Comparison of ENCODE assay signal across 10 cellular contexts in genomic region chr11:118175031-118175531, GRCh38. TPM values are rescaled to one million over a fixed set of nuclear protein-coding genes. Genes with fewer than 3 reads are reported as not detected.
DNase-seq lines count a peak whose midpoint lies in the region; ATAC-seq, FAIRE-seq and TF ChIP-seq lines count a peak whose summit lies in the region.
"Had no signal": no experiment of that assay in that cellular context is flagged by ENCODE, and none has a peak within 500 bp of the region (broad histone marks: within the 10 kb centered on the region; RNA-seq: fewer than 3 reads in every experiment).

No MANE protein-coding gene starts in this region.

- no peaks in the 10 kb centered on the region for H3K36me3 Mint-ChIP-seq in activated CD4-positive, alpha-beta T cell treated with anti-CD3 and anti-CD28 coated beads, Interleukin-2, amount 10 ng/mL, durations not matched to agents 24 days and 14 days (ENCODE audit: low read depth)
- H3K36me3 Mint-ChIP-seq in activated CD4-positive, alpha-beta T cell treated with anti-CD3 and anti-CD28 coated beads, Interleukin-2, amount 10 ng/mL, durations not matched to agents 7 days and 5 days (ENCODE audit: low read depth): no peaks in the 10 kb centered on the region
- no peaks in the 10 kb centered on the region for H3K36me3 Mint-ChIP-seq in activated CD8-positive, alpha-beta T cell treated with anti-CD3 and anti-CD28 coated beads, Interleukin-2, amount 10 ng/mL, durations not matched to agents 7 days and 5 days (ENCODE audit: low read depth)

- no peak overlapping the region for H3K4me3 Mint-ChIP-seq in activated CD4-positive, alpha-beta T cell treated with anti-CD3 and anti-CD28 coated beads, Interleukin-2, amount 10 ng/mL, durations not matched to agents 24 days and 14 days
- no peak overlapping the region for H3K4me3 Mint-ChIP-seq in activated CD4-positive, alpha-beta T cell treated with anti-CD3 and anti-CD28 coated beads, Interleukin-2, amount 10 ng/mL, durations not matched to agents 7 days and 5 days
- H3K4me3 Mint-ChIP-seq in activated CD8-positive, alpha-beta T cell treated with anti-CD3 and anti-CD28 coated beads, Interleukin-2, amount 10 ng/mL, durations not matched to agents 7 days and 5 days: no peak overlapping the region
- H3K4me3 Mint-ChIP-seq: activated CD4-positive, alpha-beta memory T cell treated with anti-CD3 and anti-CD28 coated beads, Interleukin-2, amount 10 ng/mL, durations not matched to agents 7 days and 5 days had no signal

- no peaks in the 10 kb centered on the region for H3K9me2 ChIP-seq in hepatocyte (replicated peaks; ENCODE audit: insufficient read depth)

- H3K27ac ChIP-seq in HUES6 (ENCODE audit: low read depth, low read length) (no peak overlapping the region), hepatocyte (peak overlapping the region; percentile 66), rectal smooth muscle tissue (ENCODE audit: low read depth, low read length) (peak overlapping the region; percentile 4)

- peaks cover 8% of the 10 kb centered on the region for H3K4me1 Mint-ChIP-seq in activated CD4-positive, alpha-beta T cell treated with anti-CD3 and anti-CD28 coated beads, Interleukin-2, amount 10 ng/mL, durations not matched to agents 24 days and 14 days
- H3K4me1 Mint-ChIP-seq in activated CD4-positive, alpha-beta T cell treated with anti-CD3 and anti-CD28 coated beads, Interleukin-2, amount 10 ng/mL, durations not matched to agents 7 days and 5 days: peaks cover 7% of the 10 kb centered on the region
- peaks cover 10% of the 10 kb centered on the region for H3K4me1 Mint-ChIP-seq in activated CD8-positive, alpha-beta T cell treated with anti-CD3 and anti-CD28 coated beads, Interleukin-2, amount 10 ng/mL, durations not matched to agents 7 days and 5 days (ENCODE audit: low read depth)

- peaks cover 40% of the 10 kb centered on the region for H3K4me1 ChIP-seq in HUES6 (ENCODE audit: control insufficient read depth, insufficient read depth, low read length)
- peaks cover 16% of the 10 kb centered on the region for H3K4me1 ChIP-seq in hepatocyte (ENCODE audit: insufficient read depth)
- peaks cover 3% of the 10 kb centered on the region for H3K4me1 ChIP-seq in rectal smooth muscle tissue (ENCODE audit: control insufficient read depth, insufficient read depth, low read length)

- no peak for ATAC-seq in activated CD8-positive, alpha-beta T cell treated with anti-CD3 and anti-CD28 coated beads, Interleukin-2, amount 10 ng/mL, durations not matched to agents 7 days and 5 days

- no peak for FAIRE-seq in RCC 7860 (lab: Jason Lieb, UNC)
- FAIRE-seq: G401.6 had no signal

- H4K20me1 ChIP-seq in hepatocyte (ENCODE audit: insufficient read depth, poor library complexity, severe bottlenecking): no peaks in the 10 kb centered on the region

- H3K4me3 ChIP-seq in HUES6 (ENCODE audit: low read depth, low read length) (peak overlapping the region; percentile 62), hepatocyte (no peak overlapping the region), rectal smooth muscle tissue (ENCODE audit: low read length) (no peak overlapping the region)

- no peaks in the 10 kb centered on the region for H3K79me2 ChIP-seq in hepatocyte

- no peak for TF ChIP-seq CTCF in hepatocyte (IDR thresholded peaks at IDR 0.05; ENCODE audit: poor library complexity)

- CTCF ChIA-PET in activated CD4-positive, alpha-beta T cell treated with anti-CD3 and anti-CD28 coated beads, Interleukin-2, amount 10 ng/mL, durations not matched to agents 7 days and 5 days (lab: Charles Lee): interaction anchor here (1.0 to 1.2 kb wide), 2 partner anchors 24 to 31 kb away, joined by 3 to 4 read pairs; no protein-coding TSS in a partner anchor
- CTCF ChIA-PET in activated CD8-positive, alpha-beta T cell treated with anti-CD3 and anti-CD28 coated beads, Interleukin-2, amount 10 ng/mL, durations not matched to agents 7 days and 5 days (lab: Charles Lee): no interaction called here

- 21% methylated on average over 7 of the region's 7 CpGs for WGBS in hepatocyte (ENCODE audit: low lambda C conversion rate, missing lambda C conversion rate)

- H3K27me3 ChIP-seq in HUES6 (ENCODE audit: control insufficient read depth, insufficient read depth, low read length) (peaks cover 54% of the 10 kb centered on the region), hepatocyte (peaks cover 38% of the 10 kb centered on the region), rectal smooth muscle tissue (ENCODE audit: control insufficient read depth, insufficient read depth, low read length) (peaks cover 1% of the 10 kb centered on the region)

- H3K27me3 Mint-ChIP-seq in activated CD4-positive, alpha-beta T cell treated with anti-CD3 and anti-CD28 coated beads, Interleukin-2, amount 10 ng/mL, durations not matched to agents 24 days and 14 days: peaks cover 22% of the 10 kb centered on the region
- peaks cover 13% of the 10 kb centered on the region for H3K27me3 Mint-ChIP-seq in activated CD4-positive, alpha-beta T cell treated with anti-CD3 and anti-CD28 coated beads, Interleukin-2, amount 10 ng/mL, durations not matched to agents 7 days and 5 days
- H3K27me3 Mint-ChIP-seq in activated CD8-positive, alpha-beta T cell treated with anti-CD3 and anti-CD28 coated beads, Interleukin-2, amount 10 ng/mL, durations not matched to agents 7 days and 5 days (ENCODE audit: low read depth): peaks cover 17% of the 10 kb centered on the region

- H3K4me2 ChIP-seq in hepatocyte: peak overlapping the region; percentile 73

- DNase-seq in amniotic epithelial cell (ENCODE audit: low read depth) (peak; percentile 39), hepatocyte (ENCODE audit: low spot score) (no peak), RCC 7860 (ENCODE audit: low spot score) (no peak)
- no peak for DNase-seq in activated CD4-positive, alpha-beta T cell treated with anti-CD3 and anti-CD28 coated beads, Interleukin-2, amount 10 ng/mL, durations not matched to agents 24 days and 14 days
- DNase-seq in activated CD4-positive, alpha-beta T cell treated with anti-CD3 and anti-CD28 coated beads, Interleukin-2, amount 10 ng/mL, durations not matched to agents 7 days and 5 days: no peak
- no peak for DNase-seq in activated CD8-positive, alpha-beta T cell treated with anti-CD3 and anti-CD28 coated beads, Interleukin-2, amount 10 ng/mL, durations not matched to agents 7 days and 5 days
- DNase-seq: activated CD4-positive, alpha-beta memory T cell treated with anti-CD3 and anti-CD28 coated beads, Interleukin-2, amount 10 ng/mL, durations not matched to agents 7 days and 5 days had no signal

- no peaks in the 10 kb centered on the region for H3K9me3 Mint-ChIP-seq in activated CD4-positive, alpha-beta T cell treated with anti-CD3 and anti-CD28 coated beads, Interleukin-2, amount 10 ng/mL, durations not matched to agents 24 days and 14 days
- no peaks in the 10 kb centered on the region for H3K9me3 Mint-ChIP-seq in activated CD4-positive, alpha-beta T cell treated with anti-CD3 and anti-CD28 coated beads, Interleukin-2, amount 10 ng/mL, durations not matched to agents 7 days and 5 days
- no peaks in the 10 kb centered on the region for H3K9me3 Mint-ChIP-seq in activated CD8-positive, alpha-beta T cell treated with anti-CD3 and anti-CD28 coated beads, Interleukin-2, amount 10 ng/mL, durations not matched to agents 7 days and 5 days (ENCODE audit: insufficient read depth)
- H3K9me3 Mint-ChIP-seq: activated CD4-positive, alpha-beta memory T cell treated with anti-CD3 and anti-CD28 coated beads, Interleukin-2, amount 10 ng/mL, durations not matched to agents 7 days and 5 days had no signal

- H3K9me3 ChIP-seq in HUES6 (ENCODE audit: control insufficient read depth, insufficient read depth, low read depth, low read length): no peaks in the 10 kb centered on the region
- no peaks in the 10 kb centered on the region for H3K9me3 ChIP-seq in hepatocyte (ENCODE audit: low read depth)

- H3K9ac ChIP-seq in HUES6 (ENCODE audit: low read length) (no peak overlapping the region), rectal smooth muscle tissue (ENCODE audit: low read length) (no peak overlapping the region)

- no peaks in the 10 kb centered on the region for H3K36me3 ChIP-seq in HUES6 (ENCODE audit: control insufficient read depth, insufficient read depth, low read length)
- no peaks in the 10 kb centered on the region for H3K36me3 ChIP-seq in hepatocyte (replicated peaks; ENCODE audit: insufficient read depth, low read depth)
- no peaks in the 10 kb centered on the region for H3K36me3 ChIP-seq in rectal smooth muscle tissue (ENCODE audit: control insufficient read depth, insufficient read depth, low read length)

- no peak overlapping the region for H3K27ac Mint-ChIP-seq in activated CD4-positive, alpha-beta T cell treated with anti-CD3 and anti-CD28 coated beads, Interleukin-2, amount 10 ng/mL, durations not matched to agents 24 days and 14 days
- no peak overlapping the region for H3K27ac Mint-ChIP-seq in activated CD4-positive, alpha-beta T cell treated with anti-CD3 and anti-CD28 coated beads, Interleukin-2, amount 10 ng/mL, durations not matched to agents 7 days and 5 days
- no peak overlapping the region for H3K27ac Mint-ChIP-seq in activated CD8-positive, alpha-beta T cell treated with anti-CD3 and anti-CD28 coated beads, Interleukin-2, amount 10 ng/mL, durations not matched to agents 7 days and 5 days
- H3K27ac Mint-ChIP-seq: activated CD4-positive, alpha-beta memory T cell treated with anti-CD3 and anti-CD28 coated beads, Interleukin-2, amount 10 ng/mL, durations not matched to agents 7 days and 5 days had no signal

- H2AFZ ChIP-seq in hepatocyte: no peak overlapping the region

- POLR2A ChIA-PET in activated CD4-positive, alpha-beta T cell treated with anti-CD3 and anti-CD28 coated beads, Interleukin-2, amount 10 ng/mL, durations not matched to agents 7 days and 5 days (lab: Charles Lee): no interaction called here
- POLR2A ChIA-PET in activated CD8-positive, alpha-beta T cell treated with anti-CD3 and anti-CD28 coated beads, Interleukin-2, amount 10 ng/mL, durations not matched to agents 7 days and 5 days (lab: Charles Lee): no interaction called here

- intact Hi-C loops in activated CD4-positive, alpha-beta T cell treated with anti-CD3 and anti-CD28 coated beads, Interleukin-2, amount 10 ng/mL, durations not matched to agents 24 days and 14 days (cut with micrococcal nuclease): loop anchor here (10.0 kb wide), 1 partner anchor 370 kb away; no protein-coding TSS in a partner anchor

RNA-seq across cellular contexts. Expression of gene SCN2B, which starts 1.4 kb away (rescaled TPM):
- 1.1 and 1.3 TPM in 2 replicates for total RNA-seq in hepatocyte
- 0.92 and 1.2 TPM in 2 replicates for polyA plus RNA-seq in hepatocyte
- total RNA-seq in activated CD4-positive, alpha-beta T cell treated with anti-CD3 and anti-CD28 coated beads, Interleukin-2, amount 10 ng/mL, durations not matched to agents 24 days and 14 days: 0.02 and 0.05 TPM in 2 replicates
- not detected for total RNA-seq in activated CD4-positive, alpha-beta T cell treated with anti-CD3 and anti-CD28 coated beads, Interleukin-2, amount 10 ng/mL, durations not matched to agents 7 days and 5 days
- not detected for total RNA-seq in activated CD8-positive, alpha-beta T cell treated with anti-CD3 and anti-CD28 coated beads, Interleukin-2, amount 10 ng/mL, durations not matched to agents 7 days and 5 days
- total RNA-seq: activated CD4-positive, alpha-beta memory T cell treated with anti-CD3 and anti-CD28 coated beads, Interleukin-2, amount 10 ng/mL, durations not matched to agents 7 days and 5 days had no signal

RNA-seq across cellular contexts. Expression of gene SCN4B, which starts 22.5 kb away (rescaled TPM):
- 0.57 and 1.0 TPM in 2 replicates for total RNA-seq in hepatocyte
- 0.55 and 1.1 TPM in 2 replicates for polyA plus RNA-seq in hepatocyte
- 0.07 and 0.36 TPM in 2 replicates for total RNA-seq in activated CD4-positive, alpha-beta T cell treated with anti-CD3 and anti-CD28 coated beads, Interleukin-2, amount 10 ng/mL, durations not matched to agents 24 days and 14 days
- under 1 TPM in 1 of 2 experiments, not detected in 1; 0.10 TPM for total RNA-seq in activated CD4-positive, alpha-beta T cell treated with anti-CD3 and anti-CD28 coated beads, Interleukin-2, amount 10 ng/mL, durations not matched to agents 7 days and 5 days
- under 1 TPM; 0.05 TPM for total RNA-seq in activated CD8-positive, alpha-beta T cell treated with anti-CD3 and anti-CD28 coated beads, Interleukin-2, amount 10 ng/mL, durations not matched to agents 7 days and 5 days

RNA-seq across cellular contexts. Expression of gene JAML, which starts 49.7 kb away (rescaled TPM):
- 3.5 and 5.3 TPM in 2 replicates for total RNA-seq in hepatocyte
- 5.0 and 5.9 TPM in 2 replicates for polyA plus RNA-seq in hepatocyte
- 303 and 318 TPM in 2 replicates for total RNA-seq in activated CD4-positive, alpha-beta T cell treated with anti-CD3 and anti-CD28 coated beads, Interleukin-2, amount 10 ng/mL, durations not matched to agents 24 days and 14 days
- total RNA-seq in activated CD4-positive, alpha-beta T cell treated with anti-CD3 and anti-CD28 coated beads, Interleukin-2, amount 10 ng/mL, durations not matched to agents 7 days and 5 days: 100 to 1,000 TPM; 117 to 122 TPM
- total RNA-seq in activated CD8-positive, alpha-beta T cell treated with anti-CD3 and anti-CD28 coated beads, Interleukin-2, amount 10 ng/mL, durations not matched to agents 7 days and 5 days: 100 to 1,000 TPM; 140 to 144 TPM

Comparison
In these comparisons a context has a peak if more than half of its experiments do, and no peak if none do; other contexts are left out.
1. RNA of gene JAML, which starts 49.7 kb away (total RNA-seq): 303 to 318 TPM in activated CD4-positive, alpha-beta T cell treated with anti-CD3 and anti-CD28 coated beads, Interleukin-2, amount 10 ng/mL, durations not matched to agents 24 days and 14 days, 140 to 144 TPM in activated CD8-positive, alpha-beta T cell treated with anti-CD3 and anti-CD28 coated beads, Interleukin-2, amount 10 ng/mL, durations not matched to agents 7 days and 5 days and 117 to 122 TPM in activated CD4-positive, alpha-beta T cell treated with anti-CD3 and anti-CD28 coated beads, Interleukin-2, amount 10 ng/mL, durations not matched to agents 7 days and 5 days; 3.5 to 5.3 TPM in hepatocyte; every median in the first group is over 10 times any median in the second.